ENCODE assay signal across 16 cellular contexts in genomic region chr3:47791193-47791855, GRCh38.
"Had no signal": no experiment of that assay in that cellular context is flagged by ENCODE, and none has a peak within 500 bp of the region (broad histone marks: within the 10 kb centered on the region; RNA-seq: fewer than 3 reads in every experiment).

No MANE protein-coding gene starts in this region.

- H3K36me3 ChIP-seq: adrenal gland, cardiac muscle cell, prostate gland, right lobe of liver, suprapubic skin, WERI-Rb-1 had no signal

- H3K4me1 ChIP-seq: adrenal gland, prostate gland, right lobe of liver had no signal

- H3K27me3 ChIP-seq: adrenal gland, cardiac muscle cell, right lobe of liver, suprapubic skin had no signal

- ATAC-seq: left colon, right lobe of liver had no signal

- H3K4me2 ChIP-seq: smooth muscle cell had no signal

- H3K4me3 ChIP-seq: adrenal gland, cardiac muscle cell, lung, prostate gland, right lobe of liver, smooth muscle cell, suprapubic skin had no signal

- DNase-seq: activated CD4-positive, alpha-beta T cell treated with anti-CD3 and anti-CD28 coated beads, Interleukin-2, amount 50 U/mL, for 48 hours; activated naive CD4-positive, alpha-beta T cell treated with anti-CD3 and anti-CD28 coated beads, Interleukin-2, amount 50 U/mL, for 16 hours; activated T-cell treated with anti-CD3 and anti-CD28 coated beads, Interleukin-2, amount 50 U/mL, for 1 hour; adrenal gland; left colon; nephron progenitor cell; T1000; trophoblast cell; WERI-Rb-1 had no signal

- H3K27ac ChIP-seq: adrenal gland, cardiac muscle cell, epithelial cell of prostate, prostate gland, right lobe of liver, suprapubic skin, WERI-Rb-1 had no signal

- H3K9me3 ChIP-seq: adrenal gland, prostate gland, right lobe of liver, suprapubic skin had no signal
